ENCODE assay signal across 16 cellular contexts in genomic region chr12:11666651-11667050, GRCh38.
"Had no signal": no experiment of that assay in that cellular context is flagged by ENCODE, and none has a peak within 500 bp of the region (broad histone marks: within the 10 kb centered on the region; RNA-seq: fewer than 3 reads in every experiment).

No MANE protein-coding gene starts in this region.

- H3K4me3 ChIP-seq: lung, mucosa of descending colon, prostate gland, right lobe of liver, testis, uterus had no signal

- H3K27me3 Mint-ChIP-seq: activated CD8-positive, alpha-beta T cell treated with anti-CD3 and anti-CD28 coated beads for 36 hours; naive thymus-derived CD8-positive, alpha-beta T cell had no signal

- H3K36me3 ChIP-seq: prostate gland, right lobe of liver, uterus had no signal

- H3K4me3 Mint-ChIP-seq: activated CD8-positive, alpha-beta T cell treated with anti-CD3 and anti-CD28 coated beads for 36 hours; naive thymus-derived CD8-positive, alpha-beta T cell had no signal

- H3K27ac ChIP-seq: epithelial cell of prostate, prostate gland, right lobe of liver, testis, uterus had no signal

- H3K4me1 ChIP-seq: prostate gland, right lobe of liver had no signal

- H3K27ac Mint-ChIP-seq: activated CD8-positive, alpha-beta T cell treated with anti-CD3 and anti-CD28 coated beads for 36 hours had no signal

- H3K9me3 ChIP-seq: mucosa of descending colon, prostate gland, right lobe of liver, testis, uterus had no signal

- DNase-seq: activated CD8-positive, alpha-beta memory T cell treated with anti-CD3 and anti-CD28 coated beads, Interleukin-2, amount 50 U/mL, for 48 hours; activated CD8-positive, alpha-beta T cell treated with anti-CD3 and anti-CD28 coated beads for 36 hours; aorta; effector CD4-positive, alpha-beta T cell; left cardiac atrium; mucosa of descending colon; naive thymus-derived CD8-positive, alpha-beta T cell; right lobe of liver; stimulated activated CD4-positive, alpha-beta T cell treated with anti-CD3 and anti-CD28 coated beads, Interleukin-2, amount 100 ng/mL, for 24 hours; stimulated activated naive CD8-positive, alpha-beta T cell treated with anti-CD3 and anti-CD28 coated beads, Interleukin-15, Interleukin-2, amounts not matched to agents 100 U/mL and 50 U/mL, for 24 hours; T-helper 9 cell; testis; uterus had no signal

- ATAC-seq: activated CD8-positive, alpha-beta T cell treated with anti-CD3 and anti-CD28 coated beads for 36 hours; mucosa of descending colon; naive thymus-derived CD8-positive, alpha-beta T cell; stimulated activated naive CD8-positive, alpha-beta T cell treated with anti-CD3 and anti-CD28 coated beads, Interleukin-15, Interleukin-2, amounts not matched to agents 100 U/mL and 50 U/mL, for 24 hours had no signal

- H3K27me3 ChIP-seq: right lobe of liver, testis, uterus had no signal

- H3K9me3 Mint-ChIP-seq: activated CD8-positive, alpha-beta T cell treated with anti-CD3 and anti-CD28 coated beads for 36 hours had no signal
